ENCODE assay signal across 1 cellular context in the genomic region with DNA sequence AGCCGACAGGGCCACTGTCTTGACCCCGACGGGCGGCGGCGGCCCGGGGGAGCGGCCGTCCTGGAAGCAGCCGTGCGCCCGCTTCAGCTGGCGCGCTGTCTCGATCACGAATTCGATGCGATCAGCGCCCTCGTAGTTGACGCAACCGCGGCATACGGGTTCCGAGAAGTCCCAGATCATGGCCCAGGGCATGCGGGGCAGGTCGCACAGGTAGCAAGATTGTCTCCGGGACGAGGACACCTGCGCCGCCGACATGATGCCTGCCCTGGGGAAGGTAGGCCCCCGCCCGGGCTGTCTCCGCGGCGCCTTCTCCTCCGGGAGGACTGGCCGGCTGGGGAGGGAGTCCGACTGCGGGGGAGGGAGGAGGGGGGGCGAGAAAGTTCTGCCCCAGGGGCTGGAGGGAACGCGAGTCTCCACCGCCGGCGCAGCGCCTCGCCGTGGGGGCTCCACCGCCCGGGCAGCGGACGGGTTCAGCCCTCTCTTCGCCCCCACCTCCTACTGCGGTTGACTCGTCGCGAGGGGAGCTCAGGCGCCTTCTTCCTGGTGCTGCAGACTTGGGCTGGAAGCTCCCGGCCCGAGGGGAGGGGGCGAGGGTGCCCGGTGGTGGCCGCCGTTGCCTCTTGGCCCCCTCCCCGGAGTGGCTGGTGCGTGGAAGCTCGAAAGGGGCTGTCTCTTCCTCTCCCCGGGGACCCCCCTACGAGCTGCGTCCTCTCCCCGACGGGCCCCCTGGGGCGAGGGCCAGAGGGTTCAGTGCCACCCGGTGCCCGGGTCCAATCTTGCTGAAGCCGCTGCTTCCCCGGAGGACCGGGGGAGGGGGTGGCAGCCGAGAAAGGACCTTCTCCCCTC.
TF ChIP-seq lines count a peak whose summit lies in the region.

No MANE protein-coding gene starts in this region.

TF ChIP-seq in K562, 482 proteins besides CTCF, POLR2A, EP300 and RAD21 (continued from another document):
- TF ChIP-seq RFX7 (CRISPR knock-in tag; IDR thresholded peaks at IDR 0.05), result no peak
- TF ChIP-seq, protein P1, sequence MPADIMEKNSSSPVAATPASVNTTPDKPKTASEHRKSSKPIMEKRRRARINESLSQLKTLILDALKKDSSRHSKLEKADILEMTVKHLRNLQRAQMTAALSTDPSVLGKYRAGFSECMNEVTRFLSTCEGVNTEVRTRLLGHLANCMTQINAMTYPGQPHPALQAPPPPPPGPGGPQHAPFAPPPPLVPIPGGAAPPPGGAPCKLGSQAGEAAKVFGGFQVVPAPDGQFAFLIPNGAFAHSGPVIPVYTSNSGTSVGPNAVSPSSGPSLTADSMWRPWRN (IDR thresholded peaks at IDR 0.05; ENCODE audit: low read depth), result no peak
- TF ChIP-seq ZNF280B (CRISPR knock-in tag; IDR thresholded peaks at IDR 0.05), result no peak
- no peak for TF ChIP-seq FOXP1 (CRISPR knock-in tag; IDR thresholded peaks at IDR 0.05)
- TF ChIP-seq HSF4 (CRISPR knock-in tag; IDR thresholded peaks at IDR 0.05; ENCODE audit: borderline replicate concordance), result no peak
- no peak for TF ChIP-seq ETS2 (tag; IDR thresholded peaks at IDR 0.05; ENCODE audit: borderline replicate concordance, poor library complexity, severe bottlenecking)
- TF ChIP-seq CEBPG (CRISPR knock-in tag; IDR thresholded peaks at IDR 0.05), result peak; percentile 46; the same call in 1 of the 2 replicates
- TF ChIP-seq CEBPG (tag; conservative IDR thresholded peaks at IDR 0.05 in 1 of 2, IDR thresholded peaks at IDR 0.05 in 1 of 2), result 0 out of 4 replicates have a peak, but pooled peaks of 1 of the 2 experiments have one; percentile 9
- TF ChIP-seq TCF15 (CRISPR knock-in tag; IDR thresholded peaks at IDR 0.05), result no peak
- TF ChIP-seq, protein P2, sequence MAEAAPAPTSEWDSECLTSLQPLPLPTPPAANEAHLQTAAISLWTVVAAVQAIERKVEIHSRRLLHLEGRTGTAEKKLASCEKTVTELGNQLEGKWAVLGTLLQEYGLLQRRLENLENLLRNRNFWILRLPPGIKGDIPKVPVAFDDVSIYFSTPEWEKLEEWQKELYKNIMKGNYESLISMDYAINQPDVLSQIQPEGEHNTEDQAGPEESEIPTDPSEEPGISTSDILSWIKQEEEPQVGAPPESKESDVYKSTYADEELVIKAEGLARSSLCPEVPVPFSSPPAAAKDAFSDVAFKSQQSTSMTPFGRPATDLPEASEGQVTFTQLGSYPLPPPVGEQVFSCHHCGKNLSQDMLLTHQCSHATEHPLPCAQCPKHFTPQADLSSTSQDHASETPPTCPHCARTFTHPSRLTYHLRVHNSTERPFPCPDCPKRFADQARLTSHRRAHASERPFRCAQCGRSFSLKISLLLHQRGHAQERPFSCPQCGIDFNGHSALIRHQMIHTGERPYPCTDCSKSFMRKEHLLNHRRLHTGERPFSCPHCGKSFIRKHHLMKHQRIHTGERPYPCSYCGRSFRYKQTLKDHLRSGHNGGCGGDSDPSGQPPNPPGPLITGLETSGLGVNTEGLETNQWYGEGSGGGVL (CRISPR knock-in tag; IDR thresholded peaks at IDR 0.05), result no peak
- TF ChIP-seq ILF3 (IDR thresholded peaks at IDR 0.05; ENCODE audit: borderline replicate concordance), result no peak
- TF ChIP-seq SMARCC2 (IDR thresholded peaks at IDR 0.05; ENCODE audit: low read depth), result no peak
- TF ChIP-seq, protein P3, sequence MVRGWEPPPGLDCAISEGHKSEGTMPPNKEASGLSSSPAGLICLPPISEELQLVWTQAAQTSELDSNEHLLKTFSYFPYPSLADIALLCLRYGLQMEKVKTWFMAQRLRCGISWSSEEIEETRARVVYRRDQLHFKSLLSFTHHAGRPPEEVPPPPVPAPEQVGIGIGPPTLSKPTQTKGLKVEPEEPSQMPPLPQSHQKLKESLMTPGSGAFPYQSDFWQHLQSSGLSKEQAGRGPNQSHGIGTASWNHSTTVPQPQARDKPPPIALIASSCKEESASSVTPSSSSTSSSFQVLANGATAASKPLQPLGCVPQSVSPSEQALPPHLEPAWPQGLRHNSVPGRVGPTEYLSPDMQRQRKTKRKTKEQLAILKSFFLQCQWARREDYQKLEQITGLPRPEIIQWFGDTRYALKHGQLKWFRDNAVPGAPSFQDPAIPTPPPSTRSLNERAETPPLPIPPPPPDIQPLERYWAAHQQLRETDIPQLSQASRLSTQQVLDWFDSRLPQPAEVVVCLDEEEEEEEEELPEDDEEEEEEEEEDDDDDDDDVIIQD (CRISPR knock-in tag; IDR thresholded peaks at IDR 0.05), result no peak
- TF ChIP-seq RB1 (IDR thresholded peaks at IDR 0.05; ENCODE audit: low read depth), result peak; percentile 17; the same call in 1 of the 2 replicates
- TF ChIP-seq BMI1 (IDR thresholded peaks at IDR 0.05; ENCODE audit: low read length), result no peak
- TF ChIP-seq, protein P4, sequence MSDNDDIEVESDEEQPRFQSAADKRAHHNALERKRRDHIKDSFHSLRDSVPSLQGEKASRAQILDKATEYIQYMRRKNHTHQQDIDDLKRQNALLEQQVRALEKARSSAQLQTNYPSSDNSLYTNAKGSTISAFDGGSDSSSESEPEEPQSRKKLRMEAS (CRISPR knock-in tag; IDR thresholded peaks at IDR 0.05), result peak; percentile 51
- TF ChIP-seq EP400 (IDR thresholded peaks at IDR 0.05), result peak; percentile 43
- TF ChIP-seq GABPB1 (CRISPR knock-in tag; IDR thresholded peaks at IDR 0.05), result peak; percentile 36; the same call in 1 of the 2 replicates
- no peak for TF ChIP-seq ZBTB33 (CRISPR knock-in tag; IDR thresholded peaks at IDR 0.05)
- TF ChIP-seq, protein P5, sequence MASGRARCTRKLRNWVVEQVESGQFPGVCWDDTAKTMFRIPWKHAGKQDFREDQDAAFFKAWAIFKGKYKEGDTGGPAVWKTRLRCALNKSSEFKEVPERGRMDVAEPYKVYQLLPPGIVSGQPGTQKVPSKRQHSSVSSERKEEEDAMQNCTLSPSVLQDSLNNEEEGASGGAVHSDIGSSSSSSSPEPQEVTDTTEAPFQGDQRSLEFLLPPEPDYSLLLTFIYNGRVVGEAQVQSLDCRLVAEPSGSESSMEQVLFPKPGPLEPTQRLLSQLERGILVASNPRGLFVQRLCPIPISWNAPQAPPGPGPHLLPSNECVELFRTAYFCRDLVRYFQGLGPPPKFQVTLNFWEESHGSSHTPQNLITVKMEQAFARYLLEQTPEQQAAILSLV (tag; IDR thresholded peaks at IDR 0.05), result no peak
- no peak for TF ChIP-seq ZSCAN29 (IDR thresholded peaks at IDR 0.05)
- TF ChIP-seq MEIS2 (IDR thresholded peaks at IDR 0.05; ENCODE audit: partially characterized antibody), result no peak
- peak; percentile 93 for TF ChIP-seq ZNF263 (CRISPR knock-in tag; IDR thresholded peaks at IDR 0.05; ENCODE audit: borderline replicate concordance)
- TF ChIP-seq FOXA3 (CRISPR knock-in tag; conservative IDR thresholded peaks at IDR 0.05 in 1 of 2, IDR thresholded peaks at IDR 0.05 in 1 of 2), result no peak
- no peak; the same call in 1 of the 2 replicates for TF ChIP-seq ZNF76 (CRISPR knock-in tag; IDR thresholded peaks at IDR 0.05; ENCODE audit: borderline replicate concordance)
- no peak for TF ChIP-seq BDP1 (IDR thresholded peaks at IDR 0.05; ENCODE audit: insufficient read depth, insufficient read length)
- TF ChIP-seq, protein P6, sequence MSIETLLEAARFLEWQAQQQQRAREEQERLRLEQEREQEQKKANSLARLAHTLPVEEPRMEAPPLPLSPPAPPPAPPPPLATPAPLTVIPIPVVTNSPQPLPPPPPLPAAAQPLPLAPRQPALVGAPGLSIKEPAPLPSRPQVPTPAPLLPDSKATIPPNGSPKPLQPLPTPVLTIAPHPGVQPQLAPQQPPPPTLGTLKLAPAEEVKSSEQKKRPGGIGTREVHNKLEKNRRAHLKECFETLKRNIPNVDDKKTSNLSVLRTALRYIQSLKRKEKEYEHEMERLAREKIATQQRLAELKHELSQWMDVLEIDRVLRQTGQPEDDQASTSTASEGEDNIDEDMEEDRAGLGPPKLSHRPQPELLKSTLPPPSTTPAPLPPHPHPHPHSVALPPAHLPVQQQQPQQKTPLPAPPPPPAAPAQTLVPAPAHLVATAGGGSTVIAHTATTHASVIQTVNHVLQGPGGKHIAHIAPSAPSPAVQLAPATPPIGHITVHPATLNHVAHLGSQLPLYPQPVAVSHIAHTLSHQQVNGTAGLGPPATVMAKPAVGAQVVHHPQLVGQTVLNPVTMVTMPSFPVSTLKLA (conservative IDR thresholded peaks at IDR 0.05), result 0 out of 4 replicates have a peak, but pooled peaks of 1 of the 2 experiments have one; percentile 5
- no peak for TF ChIP-seq RFX1 (IDR thresholded peaks at IDR 0.05)
- peak; percentile 13 for TF ChIP-seq TBP (optimal IDR thresholded peaks at IDR 0.05; ENCODE audit: low read depth, low read length)
- no peak for TF ChIP-seq ZNF408 (CRISPR knock-in tag; IDR thresholded peaks at IDR 0.05; ENCODE audit: low read depth)
- TF ChIP-seq, protein P7, sequence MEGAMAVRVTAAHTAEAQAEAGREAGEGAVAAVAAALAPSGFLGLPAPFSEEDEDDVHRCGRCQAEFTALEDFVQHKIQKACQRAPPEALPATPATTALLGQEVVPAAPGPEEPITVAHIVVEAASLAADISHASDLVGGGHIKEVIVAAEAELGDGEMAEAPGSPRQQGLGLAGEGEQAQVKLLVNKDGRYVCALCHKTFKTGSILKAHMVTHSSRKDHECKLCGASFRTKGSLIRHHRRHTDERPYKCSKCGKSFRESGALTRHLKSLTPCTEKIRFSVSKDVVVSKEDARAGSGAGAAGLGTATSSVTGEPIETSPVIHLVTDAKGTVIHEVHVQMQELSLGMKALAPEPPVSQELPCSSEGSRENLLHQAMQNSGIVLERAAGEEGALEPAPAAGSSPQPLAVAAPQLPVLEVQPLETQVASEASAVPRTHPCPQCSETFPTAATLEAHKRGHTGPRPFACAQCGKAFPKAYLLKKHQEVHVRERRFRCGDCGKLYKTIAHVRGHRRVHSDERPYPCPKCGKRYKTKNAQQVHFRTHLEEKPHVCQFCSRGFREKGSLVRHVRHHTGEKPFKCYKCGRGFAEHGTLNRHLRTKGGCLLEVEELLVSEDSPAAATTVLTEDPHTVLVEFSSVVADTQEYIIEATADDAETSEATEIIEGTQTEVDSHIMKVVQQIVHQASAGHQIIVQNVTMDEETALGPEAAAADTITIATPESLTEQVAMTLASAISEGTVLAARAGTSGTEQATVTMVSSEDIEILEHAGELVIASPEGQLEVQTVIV (CRISPR knock-in tag; IDR thresholded peaks at IDR 0.05; ENCODE audit: borderline replicate concordance), result no peak
- peak; percentile 82; the same call in 1 of the 2 replicates for TF ChIP-seq KAT7 (CRISPR knock-in tag; IDR thresholded peaks at IDR 0.05; ENCODE audit: borderline replicate concordance)
- peak; percentile 79; the same call in 1 of the 2 replicates for TF ChIP-seq ZBTB7A (IDR thresholded peaks at IDR 0.05; ENCODE audit: borderline replicate concordance, control insufficient read depth, low read depth, low read length)
- TF ChIP-seq RCOR1 (IDR thresholded peaks at IDR 0.05; ENCODE audit: borderline replicate concordance in 1 of 2, low read depth in 2 of 2, low read length in 2 of 2), result 0 out of 4 replicates have a peak, but pooled peaks of 1 of the 2 experiments have one; percentile 22
